6 cellular contexts compared by ENCODE assay signal in genomic region chr19:31957711-31958110, GRCh38.
"Had no signal": no experiment of that assay in that cellular context is flagged by ENCODE, and none has a peak within 500 bp of the region (broad histone marks: within the 10 kb centered on the region; RNA-seq: fewer than 3 reads in every experiment).

No MANE protein-coding gene starts in this region.

- DNase-seq: GOT3, H9, HCEC 1CT, IMR-90, KG1 had no signal

- H3K9me3 Mint-ChIP-seq: H9 had no signal

- H3K4me3 ChIP-seq: K562 had no signal

- H3K27ac Mint-ChIP-seq: H9 had no signal

- H3K4me3 Mint-ChIP-seq: H9 had no signal

- ATAC-seq: K562 had no signal
